Comparison of ENCODE assay signal across 16 cellular contexts in genomic region chr15:92001307-92001706, GRCh38.
A peak's percentile ranks its signal among the peaks of the same experiment; 100 is the strongest.
DNase-seq lines count a peak whose midpoint lies in the region; ATAC-seq and TF ChIP-seq lines count a peak whose summit lies in the region.
"Had no signal": no experiment of that assay in that cellular context is flagged by ENCODE, and none has a peak within 500 bp of the region (broad histone marks: within the 10 kb centered on the region; RNA-seq: fewer than 3 reads in every experiment).

No MANE protein-coding gene starts in this region.

- no peak overlapping the region for H3K4me3 ChIP-seq in heart right ventricle
- H3K4me3 ChIP-seq: psoas muscle, stomach, tibial nerve had no signal

- no peak overlapping the region for H3K27ac ChIP-seq in heart right ventricle
- H3K27ac ChIP-seq: psoas muscle, stomach, tibial nerve had no signal

- WGBS in heart right ventricle, 2 donors: 41 to 70% methylated on average over 1 of the region's 1 CpG

- H3K9me3 ChIP-seq in heart right ventricle: no peaks in the 10 kb centered on the region
- H3K9me3 ChIP-seq: psoas muscle, stomach, tibial nerve had no signal

- intact Hi-C loops in heart right ventricle (cut with DNase I): loop anchor here in 1 of 10 donors (10.0 kb wide), 1 partner anchor 53 kb away; no protein-coding TSS in a partner anchor

- ATAC-seq in heart right ventricle (peak in 5 of 8 donors; percentile 36 to 69 (median 39)), GM18909 (IDR thresholded peaks at IDR 0.05; ENCODE audit: poor library complexity, unreplicated experiment) (no peak), GM18502 (IDR thresholded peaks at IDR 0.05; ENCODE audit: poor library complexity, unreplicated experiment) (no peak), HG03159 (IDR thresholded peaks at IDR 0.05; ENCODE audit: unreplicated experiment) (no peak)
- ATAC-seq: psoas muscle had no signal

- H3K4me1 ChIP-seq in heart right ventricle: peaks cover 0 to 40% (median 15%) of the 10 kb centered on the region in 9 donors
- H3K4me1 ChIP-seq: stomach had no signal

- H3K27me3 ChIP-seq in heart right ventricle: no peaks in the 10 kb centered on the region
- H3K27me3 ChIP-seq: stomach, tibial nerve had no signal

- TF ChIP-seq CTCF in heart right ventricle (IDR thresholded peaks at IDR 0.05): no peak

- no peaks in the 10 kb centered on the region for H3K36me3 ChIP-seq in heart right ventricle
- H3K36me3 ChIP-seq: stomach, tibial nerve had no signal

- DNase-seq in DMS79 treated with DMSO at 0.1 percent for 48 hours (lab: John Stamatoyannopoulos, UW) (peak; percentile 57), NCI-H1417 (lab: John Stamatoyannopoulos, UW) (peak; percentile 83 to 97 (median 83)), NCI-H345 (lab: John Stamatoyannopoulos, UW) (peak; percentile 91), heart right ventricle (no peak)
- DNase-seq: activated CD4-positive, alpha-beta T cell treated with anti-CD3 and anti-CD28 coated beads, Interleukin-2, amount 50 U/mL, for 4 hours; activated CD4-positive, CD25-positive, alpha-beta regulatory T cell; activated CD8-positive, alpha-beta memory T cell treated with anti-CD3 and anti-CD28 coated beads, Interleukin-2, amount 50 U/mL, for 4 hours; CD4-positive, CD25-positive, alpha-beta regulatory T cell; NCI-H1436 treated with DMSO at 0.1 percent for 48 hours; NCI-H526 treated with DMSO at 0.1 percent for 48 hours; psoas muscle; stomach had no signal

Comparison
In these comparisons a context has a peak if more than half of its experiments do, and no peak if none do; other contexts are left out.
1. DNase-seq: peak in DMS79 treated with DMSO at 0.1 percent for 48 hours (single experiment), NCI-H1417 (3 of 3) and NCI-H345 (single experiment); none in heart right ventricle (0 of 2).
2. ATAC-seq: peak in heart right ventricle (5 of 8); none in GM18909 (single experiment), GM18502 (single experiment) and HG03159 (single experiment).